Comparison of ENCODE assay signal across 8 cellular contexts in the genomic region with DNA sequence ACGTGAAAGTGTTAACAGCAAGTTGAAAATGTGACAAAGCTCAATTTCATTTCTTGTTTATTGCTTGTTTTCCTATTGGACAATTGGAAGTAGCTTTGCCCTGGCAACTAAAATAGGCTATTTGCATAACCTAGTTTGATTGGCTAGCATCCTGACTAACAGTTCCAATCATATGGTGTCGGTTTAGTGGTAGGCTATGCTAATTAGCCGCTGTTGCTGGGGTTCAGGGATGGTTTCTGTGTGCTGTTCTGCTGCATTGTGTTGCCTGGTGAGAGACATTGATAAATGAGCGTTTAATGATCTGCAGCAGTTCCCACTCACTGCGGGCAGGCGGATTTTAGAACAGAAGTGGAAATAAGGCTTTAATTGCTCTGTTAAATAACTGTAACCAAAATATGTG.
DNase-seq lines count a peak whose midpoint lies in the region; ATAC-seq, FAIRE-seq and TF ChIP-seq lines count a peak whose summit lies in the region.

No MANE protein-coding gene starts in this region.

- peak; percentile 16 to 78 (median 61) for DNase-seq in CD8-positive, alpha-beta memory T cell
- DNase-seq in OCI-M1 (lab: John Stamatoyannopoulos, UW) (peak; percentile 99), astrocyte (ENCODE audit: low read depth) (peak; percentile 99), right atrium auricular region (ENCODE audit: low spot score) (no peak), retinal pigment epithelial cell (ENCODE audit: low read depth) (peak; percentile 88), prostate gland (ENCODE audit: low spot score) (no peak)

- no peaks in the 10 kb centered on the region for H3K27me3 ChIP-seq in CD8-positive, alpha-beta memory T cell (ENCODE audit: insufficient read depth, low read length, poor library complexity, severe bottlenecking)
- H3K27me3 ChIP-seq in astrocyte (ENCODE audit: insufficient read depth, low read length) = no peaks in the 10 kb centered on the region
- no peaks in the 10 kb centered on the region for H3K27me3 ChIP-seq in right atrium auricular region
- H3K27me3 ChIP-seq in prostate gland (replicated peaks; ENCODE audit: insufficient read depth) = no peaks in the 10 kb centered on the region

- CTCF ChIA-PET in CD8-positive, alpha-beta memory T cell (lab: Charles Lee) = interaction anchor here (1.0 kb wide), 2 partner anchors 28 to 69 kb away, joined by 3 read pairs; a partner anchor contains a TSS

- peak overlapping the region; percentile 2 for H3K4me3 ChIP-seq in CD8-positive, alpha-beta memory T cell (ENCODE audit: low read length)
- H3K4me3 ChIP-seq in astrocyte (ENCODE audit: insufficient read depth, low read depth, low read length) (no peak overlapping the region), right atrium auricular region (no peak overlapping the region), retinal pigment epithelial cell (ENCODE audit: low read length) (no peak overlapping the region), prostate gland (no peak overlapping the region)

- no peak overlapping the region for H2AFZ ChIP-seq in astrocyte (ENCODE audit: low read depth, low read length)

- peak overlapping the region; percentile 27 for H3K4me2 ChIP-seq in astrocyte (ENCODE audit: low read length)

- peak; percentile 62 for FAIRE-seq in astrocyte (lab: Jason Lieb, UNC)

- peaks cover 96% of the 10 kb centered on the region for H3K79me2 ChIP-seq in astrocyte (ENCODE audit: insufficient read depth, low read length)

- 24% methylated on average over 6 of the region's 6 CpGs for WGBS in prostate gland

- peaks cover 65% of the 10 kb centered on the region for H3K4me1 ChIP-seq in CD8-positive, alpha-beta memory T cell (ENCODE audit: insufficient read depth, low read length)
- H3K4me1 ChIP-seq in astrocyte (ENCODE audit: insufficient read depth, low read length) = peaks cover 14% of the 10 kb centered on the region
- H3K4me1 ChIP-seq in right atrium auricular region = peaks cover 0 to 47% of the 10 kb centered on the region in 2 donors
- no peaks in the 10 kb centered on the region for H3K4me1 ChIP-seq in prostate gland (replicated peaks)

- no peak overlapping the region for H3K27ac Mint-ChIP-seq in CD8-positive, alpha-beta memory T cell
- H3K27ac Mint-ChIP-seq in astrocyte (ENCODE audit: unreplicated experiment) = no peak overlapping the region

- ATAC-seq in HG03432 (IDR thresholded peaks at IDR 0.05; ENCODE audit: unreplicated experiment) (peak; percentile 70), HG02798 (IDR thresholded peaks at IDR 0.05; ENCODE audit: poor library complexity, unreplicated experiment) (no peak)

- peaks cover 70% of the 10 kb centered on the region for H4K20me1 ChIP-seq in astrocyte (ENCODE audit: insufficient read depth, low read length)

- no peak overlapping the region for H3K27ac ChIP-seq in CD8-positive, alpha-beta memory T cell (ENCODE audit: low read depth, low read length)
- H3K27ac ChIP-seq in astrocyte (ENCODE audit: low read depth, low read length) = peak overlapping the region; percentile 39
- H3K27ac ChIP-seq in right atrium auricular region = peak overlapping the region; percentile 24 to 67
- H3K27ac ChIP-seq in prostate gland = no peak overlapping the region

- H3K36me3 Mint-ChIP-seq in CD8-positive, alpha-beta memory T cell = peaks cover 0 to 19% (median 5%) of the 10 kb centered on the region in 3 donors
- H3K36me3 Mint-ChIP-seq in astrocyte (ENCODE audit: low read depth, unreplicated experiment) = peaks cover 4% of the 10 kb centered on the region

- POLR2A ChIA-PET in CD8-positive, alpha-beta memory T cell (lab: Charles Lee) = interaction anchor here (0.6 to 0.9 kb wide), 3 partner anchors 24 to 1278 kb away, joined by 3 read pairs; a partner anchor contains a TSS

- intact Hi-C loops in prostate gland (cut with DNase I) = no loop called here

- H3K4me3 Mint-ChIP-seq in CD8-positive, alpha-beta memory T cell = no peak overlapping the region
- no peak overlapping the region for H3K4me3 Mint-ChIP-seq in astrocyte (ENCODE audit: unreplicated experiment)

- H3K4me1 Mint-ChIP-seq in CD8-positive, alpha-beta memory T cell = peaks cover 39 to 60% (median 40%) of the 10 kb centered on the region in 3 donors
- peaks cover 18% of the 10 kb centered on the region for H3K4me1 Mint-ChIP-seq in astrocyte (ENCODE audit: low read depth, unreplicated experiment)

- no peaks in the 10 kb centered on the region for H3K9me3 ChIP-seq in CD8-positive, alpha-beta memory T cell (ENCODE audit: low read length)
- H3K9me3 ChIP-seq in astrocyte (ENCODE audit: insufficient read depth, low read depth, low read length) (no peaks in the 10 kb centered on the region), right atrium auricular region (no peaks in the 10 kb centered on the region), prostate gland (no peaks in the 10 kb centered on the region)

- TF ChIP-seq POLR2A in prostate gland (IDR thresholded peaks at IDR 0.05) = no peak

- no peaks in the 10 kb centered on the region for H3K27me3 Mint-ChIP-seq in CD8-positive, alpha-beta memory T cell
- H3K27me3 Mint-ChIP-seq in astrocyte (ENCODE audit: low read depth, unreplicated experiment) = no peaks in the 10 kb centered on the region

- H3K9me3 Mint-ChIP-seq in CD8-positive, alpha-beta memory T cell = no peaks in the 10 kb centered on the region
- peaks cover 2% of the 10 kb centered on the region for H3K9me3 Mint-ChIP-seq in astrocyte (ENCODE audit: unreplicated experiment)

- no peak overlapping the region for H3K9ac ChIP-seq in astrocyte (ENCODE audit: low read length)

- no peak for TF ChIP-seq CTCF in astrocyte (IDR thresholded peaks at IDR 0.05; ENCODE audit: insufficient read depth, low read depth, low read length)
- no peak for TF ChIP-seq CTCF in right atrium auricular region (IDR thresholded peaks at IDR 0.05)
- TF ChIP-seq CTCF in retinal pigment epithelial cell (conservative IDR thresholded peaks at IDR 0.05; ENCODE audit: low read depth, low read length) = no peak
- TF ChIP-seq CTCF in prostate gland (IDR thresholded peaks at IDR 0.05) = no peak

- no peaks in the 10 kb centered on the region for H3K36me3 ChIP-seq in CD8-positive, alpha-beta memory T cell (ENCODE audit: insufficient read depth, low read length)
- H3K36me3 ChIP-seq in astrocyte (ENCODE audit: insufficient read depth, low read length) (no peaks in the 10 kb centered on the region), right atrium auricular region (no peaks in the 10 kb centered on the region), prostate gland (no peaks in the 10 kb centered on the region)

Comparison
In these comparisons a context has a peak if more than half of its experiments do, and no peak if none do; other contexts are left out.
1. DNase-seq: peak in CD8-positive, alpha-beta memory T cell (5 of 5), OCI-M1 (single experiment), astrocyte (single experiment) and retinal pigment epithelial cell (single experiment); none in right atrium auricular region (single experiment) and prostate gland (single experiment).
2. H3K27ac ChIP-seq: peak in astrocyte (single experiment) and right atrium auricular region (2 of 2); none in CD8-positive, alpha-beta memory T cell (single experiment) and prostate gland (0 of 2).